In genomic region chr2:145919507-145919906, GRCh38 we compare ENCODE assay signal across 16 cellular contexts.
A peak's percentile ranks its signal among the peaks of the same experiment; 100 is the strongest.
DNase-seq lines count a peak whose midpoint lies in the region; ATAC-seq and TF ChIP-seq lines count a peak whose summit lies in the region.
"Had no signal": no experiment of that assay in that cellular context is flagged by ENCODE, and none has a peak within 500 bp of the region (broad histone marks: within the 10 kb centered on the region; RNA-seq: fewer than 3 reads in every experiment).

No MANE protein-coding gene starts in this region.

- 49 to 58% methylated on average over 1 of the region's 1 CpG for WGBS in heart right ventricle, 2 donors
- 53 to 74% (median 60%) methylated on average over 1 of the region's 1 CpG for WGBS in heart left ventricle, 4 donors
- WGBS in tibial nerve, 2 donors = 19 to 20% methylated on average over 1 of the region's 1 CpG

- H3K27me3 ChIP-seq in heart right ventricle = no peaks in the 10 kb centered on the region
- H3K27me3 ChIP-seq in heart left ventricle = no peaks in the 10 kb centered on the region
- no peaks in the 10 kb centered on the region for H3K27me3 ChIP-seq in tibial nerve
- H3K27me3 ChIP-seq: ovary, thyroid gland had no signal

- ATAC-seq in heart right ventricle (no peak), heart left ventricle (no peak), SK-N-SH treated with all-trans-retinoic acid at 6 μM for 48 hours (peak; percentile 42; the same call in 2 of the 3 replicates), GM18870 (IDR thresholded peaks at IDR 0.05; ENCODE audit: unreplicated experiment) (no peak), HG03378 (IDR thresholded peaks at IDR 0.05; ENCODE audit: unreplicated experiment) (no peak), GM19328 (IDR thresholded peaks at IDR 0.05; ENCODE audit: unreplicated experiment) (no peak)

- DNase-seq in heart right ventricle (no peak), heart left ventricle (no peak), fibroblast of pulmonary artery (ENCODE audit: low read depth) (peak; percentile 58), tibial nerve (ENCODE audit: low spot score in 2 of 2) (no peak)
- DNase-seq: ACHN; activated naive CD4-positive, alpha-beta T cell; caudate nucleus; DMS 273 treated with DMSO at 0.1 percent for 48 hours; NCI-H526 treated with DMSO at 0.1 percent for 48 hours; ovary; SHP77 treated with DMSO at 0.1 percent for 48 hours; thyroid gland had no signal

- H3K4me3 ChIP-seq in heart right ventricle (peak overlapping the region in 1 of 10 donors; percentile 9), heart left ventricle (peak overlapping the region in 1 of 12 donors; percentile 1), fibroblast of pulmonary artery (replicated peaks; ENCODE audit: low read depth, low read length) (no peak overlapping the region), tibial nerve (peak overlapping the region in 1 of 4 donors; percentile 17)
- H3K4me3 ChIP-seq: ovary, thyroid gland had no signal

- H3K27ac ChIP-seq in heart right ventricle (peak overlapping the region in 3 of 10 donors; percentile 6 to 14 (median 10)), heart left ventricle (no peak overlapping the region), tibial nerve (peak overlapping the region in 3 of 4 donors; percentile 57 to 82 (median 76))
- H3K27ac ChIP-seq: ovary, thyroid gland had no signal

- TF ChIP-seq EP300 in tibial nerve (IDR thresholded peaks at IDR 0.05) = no peak

- intact Hi-C loops in heart right ventricle (cut with DNase I) (no loop called here), heart left ventricle (cut with DNase I) (no loop called here)

- H3K9me3 ChIP-seq in heart right ventricle (peaks cover 0 to 3% (median 0%) of the 10 kb centered on the region in 11 donors), heart left ventricle (no peaks in the 10 kb centered on the region), tibial nerve (no peaks in the 10 kb centered on the region)
- H3K9me3 ChIP-seq: ovary, thyroid gland had no signal

- H3K36me3 ChIP-seq in heart right ventricle (no peaks in the 10 kb centered on the region), heart left ventricle (no peaks in the 10 kb centered on the region), tibial nerve (no peaks in the 10 kb centered on the region)
- H3K36me3 ChIP-seq: ovary, thyroid gland had no signal

- TF ChIP-seq CTCF in heart right ventricle (IDR thresholded peaks at IDR 0.05) (peak in 6 of 9 donors; percentile 11 to 40 (median 28)), heart left ventricle (IDR thresholded peaks at IDR 0.05) (peak in 6 of 12 donors; percentile 10 to 40 (median 24)), fibroblast of pulmonary artery (IDR thresholded peaks at IDR 0.05; ENCODE audit: low read length, missing control alignments) (peak; percentile 47), tibial nerve (IDR thresholded peaks at IDR 0.05) (peak in 4 of 5 experiments; percentile 17 to 38 (median 24))

- H3K4me1 ChIP-seq in heart right ventricle (peaks cover 0 to 11% (median 5%) of the 10 kb centered on the region in 9 donors), heart left ventricle (no peaks in the 10 kb centered on the region), tibial nerve (peaks cover 0 to 18% (median 0%) of the 10 kb centered on the region in 4 donors)
- H3K4me1 ChIP-seq: thyroid gland had no signal

- TF ChIP-seq POLR2A in heart left ventricle (IDR thresholded peaks at IDR 0.05) (no peak), tibial nerve (IDR thresholded peaks at IDR 0.05) (no peak)

TF ChIP-seq in SK-N-SH treated with all-trans-retinoic acid at 6 μM for 48 hours, 23 proteins besides CTCF, POLR2A, EP300 and RAD21:
- TF ChIP-seq TCF4 (CRISPR knock-in tag; IDR thresholded peaks at IDR 0.05; ENCODE audit: borderline replicate concordance) = no peak
- no peak for TF ChIP-seq PATZ1 (CRISPR knock-in tag; IDR thresholded peaks at IDR 0.05; ENCODE audit: borderline replicate concordance)
- no peak for TF ChIP-seq ESRRG (CRISPR knock-in tag; IDR thresholded peaks at IDR 0.05)
- no peak for TF ChIP-seq ARNTL (CRISPR knock-in tag; IDR thresholded peaks at IDR 0.05; ENCODE audit: borderline replicate concordance, low read depth)
- TF ChIP-seq SNAI2 (CRISPR knock-in tag; IDR thresholded peaks at IDR 0.05) = no peak
- TF ChIP-seq GLIS3 (CRISPR knock-in tag; IDR thresholded peaks at IDR 0.05) = no peak

Comparison
In these comparisons a context has a peak if more than half of its experiments do, and no peak if none do; other contexts are left out.
1. H3K27ac ChIP-seq: peak in tibial nerve (3 of 4); none in heart left ventricle (0 of 12).